ENCODE assay signal across 14 cellular contexts in the genomic region with DNA sequence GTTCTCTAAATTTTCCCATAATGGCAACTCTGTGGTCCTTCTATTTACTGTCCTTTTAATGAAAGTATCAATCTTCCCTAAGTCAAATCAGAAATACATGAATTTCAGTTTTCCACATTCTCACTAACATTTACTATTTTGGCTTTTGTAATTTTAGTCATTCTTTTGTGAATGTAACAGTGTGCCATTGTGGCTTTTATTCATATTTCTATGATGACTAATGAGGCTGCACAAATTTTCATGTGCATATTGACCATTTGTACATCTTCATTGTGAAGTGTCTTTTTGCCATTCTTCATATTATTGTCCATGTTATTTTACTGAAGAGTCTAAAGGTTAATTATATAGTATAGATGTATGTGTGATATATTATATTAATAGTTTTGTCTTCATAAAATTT.
"Had no signal": no experiment of that assay in that cellular context is flagged by ENCODE, and none has a peak within 500 bp of the region (broad histone marks: within the 10 kb centered on the region; RNA-seq: fewer than 3 reads in every experiment).

No MANE protein-coding gene starts in this region.

- H3K9me3 Mint-ChIP-seq: activated CD4-positive, alpha-beta T cell treated with anti-CD3 and anti-CD28 coated beads, Interleukin-2, amount 10 ng/mL, durations not matched to agents 24 days and 14 days had no signal

- H3K4me1 Mint-ChIP-seq: activated CD4-positive, alpha-beta T cell treated with anti-CD3 and anti-CD28 coated beads, Interleukin-2, amount 10 ng/mL, durations not matched to agents 24 days and 14 days had no signal

- FAIRE-seq: bronchial epithelial cell, urothelium cell line had no signal

- H3K27ac ChIP-seq: lower lobe of right lung, stomach had no signal

- H3K27ac Mint-ChIP-seq: activated CD4-positive, alpha-beta T cell treated with anti-CD3 and anti-CD28 coated beads, Interleukin-2, amount 10 ng/mL, durations not matched to agents 24 days and 14 days; T-helper 1 cell treated with Interleukin-12 subunit alpha and Interleukin-12 subunit beta and Interleukin-4 antibody, amounts not matched to agents 30 μg/mL and 1 μg/mL, for 36 hours; WTC11 had no signal

- H3K36me3 ChIP-seq: lower lobe of right lung, stomach had no signal

- H3K4me3 ChIP-seq: lower lobe of right lung, stomach had no signal

- H3K4me1 ChIP-seq: lower lobe of right lung, stomach had no signal

- H3K9me3 ChIP-seq: stomach had no signal

- ATAC-seq: lower lobe of right lung, WTC11 had no signal

- H3K27me3 Mint-ChIP-seq: activated CD4-positive, alpha-beta T cell treated with anti-CD3 and anti-CD28 coated beads, Interleukin-2, amount 10 ng/mL, durations not matched to agents 24 days and 14 days had no signal

- H3K27me3 ChIP-seq: stomach had no signal

- DNase-seq: activated CD4-positive, alpha-beta T cell treated with anti-CD3 and anti-CD28 coated beads, Interleukin-2, amount 10 ng/mL, durations not matched to agents 24 days and 14 days; activated CD8-positive, alpha-beta memory T cell treated with anti-CD3 and anti-CD28 coated beads for 24 hours; activated naive CD4-positive, alpha-beta T cell treated with anti-CD3 and anti-CD28 coated beads, Interleukin-2, amount 50 U/mL, for 16 hours; amniotic stem cell; effector CD4-positive, alpha-beta T cell; hypothalamus; lower lobe of right lung; midbrain; retina; stomach had no signal

- H3K36me3 Mint-ChIP-seq: WTC11 had no signal

- H3K4me3 Mint-ChIP-seq: activated CD4-positive, alpha-beta T cell treated with anti-CD3 and anti-CD28 coated beads, Interleukin-2, amount 10 ng/mL, durations not matched to agents 24 days and 14 days; T-helper 1 cell treated with Interleukin-12 subunit alpha and Interleukin-12 subunit beta and Interleukin-4 antibody, amounts not matched to agents 30 μg/mL and 1 μg/mL, for 36 hours; WTC11 had no signal
